In the genomic region with DNA sequence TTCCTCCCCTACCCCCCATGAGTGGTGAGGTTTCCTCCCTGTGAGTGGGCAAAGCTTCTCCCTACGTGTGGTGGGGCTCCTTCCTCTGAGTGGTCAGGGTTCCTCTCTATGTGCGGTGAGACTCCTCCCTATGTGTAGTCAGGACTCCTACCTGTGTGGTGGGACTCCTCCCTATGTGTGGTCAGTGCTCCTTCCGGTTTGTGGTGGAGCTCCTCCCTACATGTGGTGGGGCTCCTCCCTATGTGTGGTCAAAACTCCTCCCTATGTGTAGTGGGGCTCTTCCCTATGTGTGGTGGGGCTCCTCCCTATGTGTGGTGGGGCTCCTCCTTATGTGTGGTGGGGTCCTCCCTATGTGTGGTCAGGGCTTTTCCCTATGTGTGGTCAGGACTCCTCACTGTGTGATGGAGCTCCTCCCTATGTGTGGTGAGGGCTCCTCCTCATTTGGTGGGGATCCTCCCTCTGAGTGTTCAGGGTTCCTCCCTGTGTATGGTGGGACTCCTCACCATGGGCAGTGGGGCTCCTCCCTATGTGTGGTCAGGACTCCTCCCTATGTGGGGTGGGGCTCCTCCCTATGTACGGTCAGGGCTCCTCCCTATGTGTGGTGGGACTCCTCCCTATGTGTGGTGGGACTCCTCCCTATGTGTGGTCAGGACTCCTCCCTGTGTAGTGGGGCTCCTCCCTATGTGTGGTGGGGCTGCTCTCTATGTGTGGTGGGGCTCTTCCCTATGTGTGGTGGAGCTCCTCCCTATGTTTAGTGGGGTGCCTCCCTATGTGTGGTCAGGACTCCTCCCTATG, we compare ENCODE assay signal across 22 cellular contexts. TPM values are rescaled to one million over a fixed set of nuclear protein-coding genes. Genes with fewer than 3 reads are reported as not detected.
DNase-seq lines count a peak whose midpoint lies in the region; ATAC-seq and TF ChIP-seq lines count a peak whose summit lies in the region.
"Had no signal": no experiment of that assay in that cellular context is flagged by ENCODE, and none has a peak within 500 bp of the region (broad histone marks: within the 10 kb centered on the region; RNA-seq: fewer than 3 reads in every experiment).

No MANE protein-coding gene starts in this region.

- CTCF ChIA-PET in activated CD8-positive, alpha-beta T cell treated with anti-CD3 and anti-CD28 coated beads, Interleukin-2, amount 10 ng/mL, durations not matched to agents 7 days and 5 days (lab: Charles Lee), result no interaction called here
- CTCF ChIA-PET in activated CD8-positive, alpha-beta T cell treated with anti-CD3 and anti-CD28 coated beads for 36 hours (lab: Charles Lee), result no interaction called here

- no peak for TF ChIP-seq CTCF in activated CD8-positive, alpha-beta T cell treated with anti-CD3 and anti-CD28 coated beads for 36 hours (IDR thresholded peaks at IDR 0.05)
- no peak for TF ChIP-seq CTCF in lung (IDR thresholded peaks at IDR 0.05; ENCODE audit: control extremely low read depth, extremely low read depth)

- no peak overlapping the region for H3K4me3 ChIP-seq in lung
- H3K4me3 ChIP-seq: GM23338 had no signal

- no peaks in the 10 kb centered on the region for H3K4me1 ChIP-seq in lung (ENCODE audit: control insufficient read depth in 2 of 2, insufficient read depth in 2 of 2, low read length in 2 of 2)
- H3K4me1 ChIP-seq: BE2C had no signal

- H3K27me3 Mint-ChIP-seq in activated CD8-positive, alpha-beta T cell treated with anti-CD3 and anti-CD28 coated beads, Interleukin-2, amount 10 ng/mL, durations not matched to agents 7 days and 5 days (ENCODE audit: low read depth), result peaks cover 4% of the 10 kb centered on the region
- no peaks in the 10 kb centered on the region for H3K27me3 Mint-ChIP-seq in activated CD8-positive, alpha-beta T cell treated with anti-CD3 and anti-CD28 coated beads for 36 hours

- H3K4me3 Mint-ChIP-seq in activated CD8-positive, alpha-beta T cell treated with anti-CD3 and anti-CD28 coated beads, Interleukin-2, amount 10 ng/mL, durations not matched to agents 7 days and 5 days, result no peak overlapping the region
- no peak overlapping the region for H3K4me3 Mint-ChIP-seq in activated CD8-positive, alpha-beta T cell treated with anti-CD3 and anti-CD28 coated beads for 36 hours
- H3K4me3 Mint-ChIP-seq: CD8-positive, alpha-beta memory T cell; GM23338; IgD-negative memory B cell had no signal

- H3K9me3 Mint-ChIP-seq in activated CD8-positive, alpha-beta T cell treated with anti-CD3 and anti-CD28 coated beads, Interleukin-2, amount 10 ng/mL, durations not matched to agents 7 days and 5 days (ENCODE audit: insufficient read depth), result no peaks in the 10 kb centered on the region
- peaks cover 5% of the 10 kb centered on the region for H3K9me3 Mint-ChIP-seq in activated CD8-positive, alpha-beta T cell treated with anti-CD3 and anti-CD28 coated beads for 36 hours
- H3K9me3 Mint-ChIP-seq: GM23338 had no signal

- no peaks in the 10 kb centered on the region for H3K4me1 Mint-ChIP-seq in activated CD8-positive, alpha-beta T cell treated with anti-CD3 and anti-CD28 coated beads, Interleukin-2, amount 10 ng/mL, durations not matched to agents 7 days and 5 days (ENCODE audit: low read depth)
- H3K4me1 Mint-ChIP-seq in activated CD8-positive, alpha-beta T cell treated with anti-CD3 and anti-CD28 coated beads for 36 hours (ENCODE audit: low read depth), result no peaks in the 10 kb centered on the region
- H3K4me1 Mint-ChIP-seq: GM23338, IgD-negative memory B cell had no signal

- no peak for DNase-seq in activated CD8-positive, alpha-beta T cell treated with anti-CD3 and anti-CD28 coated beads, Interleukin-2, amount 10 ng/mL, durations not matched to agents 7 days and 5 days
- DNase-seq in activated CD8-positive, alpha-beta T cell treated with anti-CD3 and anti-CD28 coated beads for 36 hours, result no peak
- DNase-seq in CMK (ENCODE audit: low read depth) (peak; percentile 29), OCI-M1 (lab: John Stamatoyannopoulos, UW) (peak; percentile 28), lung (ENCODE audit: low spot score) (peak; percentile 14)
- DNase-seq: BE2C; CD8-positive, alpha-beta memory T cell; DMS79; HCEC 1CT; NCI-H1105 treated with DMSO at 0.1 percent for 48 hours; NCI-H1694; NCI-H2081 treated with DMSO at 0.1 percent for 48 hours; NK-92 treated with Interleukin-12 subunit alpha and Interleukin-12 subunit beta, amount 100 ng/mL, for 24 hours had no signal

- no peaks in the 10 kb centered on the region for H3K36me3 ChIP-seq in lung (ENCODE audit: control insufficient read depth in 2 of 2, insufficient read depth in 2 of 2, low read length in 2 of 2)
- H3K36me3 ChIP-seq: BE2C had no signal

- peak; percentile 23 for ATAC-seq in activated CD8-positive, alpha-beta T cell treated with anti-CD3 and anti-CD28 coated beads, Interleukin-2, amount 10 ng/mL, durations not matched to agents 7 days and 5 days
- ATAC-seq in activated CD8-positive, alpha-beta T cell treated with anti-CD3 and anti-CD28 coated beads for 36 hours, result no peak
- ATAC-seq in lung (ENCODE audit: insufficient read depth, low FRiP score) (no peak), HG03378 (IDR thresholded peaks at IDR 0.05; ENCODE audit: unreplicated experiment) (no peak), HG03342 (IDR thresholded peaks at IDR 0.05; ENCODE audit: unreplicated experiment) (no peak), HG02798 (IDR thresholded peaks at IDR 0.05; ENCODE audit: poor library complexity, unreplicated experiment) (no peak)
- ATAC-seq: GM23338, Right ventricle myocardium inferior had no signal

- H3K27ac ChIP-seq in lung (ENCODE audit: low read depth in 1 of 2, low read length in 1 of 2), result no peak overlapping the region

- intact Hi-C loops in activated CD8-positive, alpha-beta T cell treated with anti-CD3 and anti-CD28 coated beads for 36 hours (cut with micrococcal nuclease), result no loop called here

- 62 to 75% methylated on average over 4 of the region's 4 CpGs for WGBS in lung, 2 donors

- no peaks in the 10 kb centered on the region for H3K27me3 ChIP-seq in lung (ENCODE audit: control insufficient read depth, insufficient read depth)
- H3K27me3 ChIP-seq: BE2C had no signal

- peak overlapping the region; percentile 23 for H3K27ac Mint-ChIP-seq in activated CD8-positive, alpha-beta T cell treated with anti-CD3 and anti-CD28 coated beads, Interleukin-2, amount 10 ng/mL, durations not matched to agents 7 days and 5 days
- no peak overlapping the region for H3K27ac Mint-ChIP-seq in activated CD8-positive, alpha-beta T cell treated with anti-CD3 and anti-CD28 coated beads for 36 hours
- H3K27ac Mint-ChIP-seq: GM23338 had no signal

- peaks cover 5 to 6% of the 10 kb centered on the region in 2 donors for H3K9me3 ChIP-seq in lung (ENCODE audit: control insufficient read depth in 2 of 2, insufficient read depth in 1 of 2, low read length in 1 of 2)
- H3K9me3 ChIP-seq: BE2C had no signal

- POLR2A ChIA-PET in activated CD8-positive, alpha-beta T cell treated with anti-CD3 and anti-CD28 coated beads, Interleukin-2, amount 10 ng/mL, durations not matched to agents 7 days and 5 days (lab: Charles Lee), result no interaction called here
- POLR2A ChIA-PET in activated CD8-positive, alpha-beta T cell treated with anti-CD3 and anti-CD28 coated beads for 36 hours (lab: Charles Lee), result no interaction called here

- no peaks in the 10 kb centered on the region for H3K36me3 Mint-ChIP-seq in activated CD8-positive, alpha-beta T cell treated with anti-CD3 and anti-CD28 coated beads, Interleukin-2, amount 10 ng/mL, durations not matched to agents 7 days and 5 days (ENCODE audit: low read depth)
- H3K36me3 Mint-ChIP-seq in activated CD8-positive, alpha-beta T cell treated with anti-CD3 and anti-CD28 coated beads for 36 hours (ENCODE audit: low read depth), result no peaks in the 10 kb centered on the region

RNA-seq across cellular contexts. Expression of a gene that starts 29.0 kb away (rescaled TPM):
- not detected for total RNA-seq in activated CD8-positive, alpha-beta T cell treated with anti-CD3 and anti-CD28 coated beads, Interleukin-2, amount 10 ng/mL, durations not matched to agents 7 days and 5 days
- not detected for total RNA-seq in activated CD8-positive, alpha-beta T cell treated with anti-CD3 and anti-CD28 coated beads for 36 hours
- total RNA-seq in lung, result not detected
- not detected for polyA plus RNA-seq in lung
- total RNA-seq: A172; CD8-positive, alpha-beta memory T cell; GM23338; HT-29; NCI-H460; Right ventricle myocardium inferior had no signal
- polyA plus RNA-seq: CD8-positive, alpha-beta memory T cell; GM23338; IgD-negative memory B cell had no signal

Comparison
In these comparisons a context has a peak if more than half of its experiments do, and no peak if none do; other contexts are left out.
1. DNase-seq: peak in CMK (single experiment), OCI-M1 (single experiment) and lung (single experiment); none in activated CD8-positive, alpha-beta T cell treated with anti-CD3 and anti-CD28 coated beads, Interleukin-2, amount 10 ng/mL, durations not matched to agents 7 days and 5 days (single experiment) and activated CD8-positive, alpha-beta T cell treated with anti-CD3 and anti-CD28 coated beads for 36 hours (single experiment).